In the genomic region with DNA sequence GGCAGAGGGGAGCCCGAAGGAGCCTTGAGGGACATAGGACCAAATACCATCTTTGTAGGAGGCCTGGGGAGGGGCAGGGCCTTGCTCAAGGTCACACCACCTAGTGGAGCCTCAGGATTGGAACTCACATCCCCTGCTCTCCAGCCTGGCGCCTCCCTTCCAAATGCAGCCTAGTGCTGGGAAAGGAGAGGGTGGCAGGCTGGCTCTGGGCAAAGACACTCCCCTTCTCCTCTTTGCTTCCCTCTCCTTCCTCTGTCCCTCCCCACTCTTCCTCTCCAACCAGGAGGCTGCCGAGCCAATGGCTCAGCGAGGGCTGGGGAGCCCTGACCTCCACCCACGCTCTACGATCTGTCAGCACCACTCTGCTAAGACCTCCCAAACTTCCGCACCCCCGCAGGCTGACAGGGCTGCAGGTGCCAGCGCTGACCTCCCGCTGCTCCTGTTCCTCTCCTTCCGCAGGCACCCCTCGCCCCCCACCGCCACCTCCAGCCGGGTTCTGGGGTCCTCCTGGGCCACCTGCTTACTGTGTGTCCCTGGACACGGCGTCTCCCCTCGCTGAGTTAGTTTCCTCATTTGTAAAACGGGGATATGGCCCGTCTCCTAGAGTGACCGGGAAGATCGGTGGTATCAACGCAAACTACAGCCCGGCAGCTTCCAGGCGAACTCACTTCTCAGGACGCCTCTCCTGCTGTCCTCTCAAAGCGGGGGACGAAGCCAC, we compare ENCODE assay signal across 8 cellular contexts. TPM values are rescaled to one million over a fixed set of nuclear protein-coding genes. Genes with fewer than 3 reads are reported as not detected.
DNase-seq lines count a peak whose midpoint lies in the region; ATAC-seq and TF ChIP-seq lines count a peak whose summit lies in the region.

No MANE protein-coding gene starts in this region.

- H3K4me1 ChIP-seq in iPS-15b (ENCODE audit: control insufficient read depth, insufficient read depth, low read length): peaks cover 12% of the 10 kb centered on the region
- peaks cover 2 to 14% of the 10 kb centered on the region in 2 donors for H3K4me1 ChIP-seq in gastrocnemius medialis

- H3K27ac ChIP-seq in gastrocnemius medialis: peak overlapping the region in 3 of 4 donors; percentile 20 to 59 (median 51)

- TF ChIP-seq CTCF in AG09309 (IDR thresholded peaks at IDR 0.05; ENCODE audit: control insufficient read depth, insufficient read depth, low read depth, low read length, missing control alignments): peak; percentile 16
- no peak for TF ChIP-seq CTCF in gastrocnemius medialis (IDR thresholded peaks at IDR 0.05 in 4 of 5, conservative IDR thresholded peaks at IDR 0.05 in 1 of 5)

- in situ Hi-C loops in gastrocnemius medialis (cut with MboI; ENCODE audit: low sequenced_read_pairs in 4 of 4): loop anchor here in 1 of 4 donors (25.0 kb wide), 1 partner anchor 106 kb away; no protein-coding TSS in a partner anchor

- intact Hi-C loops in gastrocnemius medialis (cut with DNase I; ENCODE audit: low total_unique reads): no loop called here

- ATAC-seq in gastrocnemius medialis (no peak), HG02938 (IDR thresholded peaks at IDR 0.05; ENCODE audit: unreplicated experiment) (no peak)

- no peaks in the 10 kb centered on the region for H3K36me3 ChIP-seq in iPS-15b (ENCODE audit: control insufficient read depth, insufficient read depth, low read length)
- H3K36me3 ChIP-seq in gastrocnemius medialis: no peaks in the 10 kb centered on the region

- no peaks in the 10 kb centered on the region for H3K9me3 ChIP-seq in iPS-15b (ENCODE audit: control insufficient read depth, insufficient read depth, low read length)
- H3K9me3 ChIP-seq in gastrocnemius medialis: no peaks in the 10 kb centered on the region

- no peak overlapping the region for H3K9ac ChIP-seq in iPS-15b (ENCODE audit: low read depth, low read length)

- H3K4me3 ChIP-seq in AG09309 (ENCODE audit: control insufficient read depth, low read depth, low read length): peak overlapping the region; percentile 46
- peak overlapping the region; percentile 52 for H3K4me3 ChIP-seq in iPS-15b (ENCODE audit: low read depth, low read length)
- peak overlapping the region; percentile 42 to 58 (median 54) for H3K4me3 ChIP-seq in gastrocnemius medialis

- no peak for TF ChIP-seq POLR2A in gastrocnemius medialis (IDR thresholded peaks at IDR 0.05)

- DNase-seq in AG09309 (ENCODE audit: low read depth) (peak; percentile 10), HT-29 (ENCODE audit: low spot score) (peak; percentile 69), anterior cingulate cortex (lab: John Stamatoyannopoulos, UW) (peak in 42 of 58 donors; percentile 16 to 71 (median 44)), gastrocnemius medialis (no peak), epidermal melanocyte (ENCODE audit: insufficient read length, low spot score) (no peak), GM19240 (ENCODE audit: insufficient read length, low spot score) (no peak)

- H3K27me3 ChIP-seq in iPS-15b (ENCODE audit: control insufficient read depth, insufficient read depth, low read length): no peaks in the 10 kb centered on the region
- H3K27me3 ChIP-seq in gastrocnemius medialis: peaks cover 4 to 7% (median 5%) of the 10 kb centered on the region in 3 donors

RNA-seq across cellular contexts. Expression of a gene that starts 52.9 kb away (rescaled TPM):
- not detected in 2 replicates for total RNA-seq in HT-29 (2014; rRNA removed; shearing (Covaris generic))
- not detected for total RNA-seq in gastrocnemius medialis

RNA-seq across cellular contexts. Expression of a gene that starts 58.0 kb away (rescaled TPM):
- total RNA-seq in HT-29 (2014; rRNA removed; shearing (Covaris generic)): 68.7 and 83.8 TPM in 2 replicates
- total RNA-seq in gastrocnemius medialis: 10 to 100 TPM; 37.8 to 82.1 (median 48.1) TPM

Comparison
In these comparisons a context has a peak if more than half of its experiments do, and no peak if none do; other contexts are left out.
1. DNase-seq: peak in AG09309 (single experiment), HT-29 (single experiment) and anterior cingulate cortex (42 of 58); none in gastrocnemius medialis (0 of 2), epidermal melanocyte (single experiment) and GM19240 (single experiment).
2. Peak in every context shown above with its lines, with median percentiles within 50 percentile points of each other: H3K4me3 ChIP-seq.